Comparison of ENCODE assay signal across 9 cellular contexts in genomic region chr4:185730387-185730786, GRCh38.
DNase-seq lines count a peak whose midpoint lies in the region; ATAC-seq, FAIRE-seq and TF ChIP-seq lines count a peak whose summit lies in the region.
"Had no signal": no experiment of that assay in that cellular context is flagged by ENCODE, and none has a peak within 500 bp of the region (broad histone marks: within the 10 kb centered on the region; RNA-seq: fewer than 3 reads in every experiment).

No MANE protein-coding gene starts in this region.

- no peaks in the 10 kb centered on the region for H3K27me3 ChIP-seq in astrocyte (ENCODE audit: insufficient read depth, low read length)

- H3K27ac Mint-ChIP-seq in astrocyte (ENCODE audit: unreplicated experiment) (peak overlapping the region; percentile 90), natural killer cell (no peak overlapping the region)
- H3K27ac Mint-ChIP-seq: stimulated activated naive CD8-positive, alpha-beta T cell treated with anti-CD3 and anti-CD28 coated beads, Interleukin-15, Interleukin-2, amounts not matched to agents 100 ng/mL and 50 ng/mL, for 24 hours had no signal

- no peak overlapping the region for H3K4me3 Mint-ChIP-seq in astrocyte (ENCODE audit: unreplicated experiment)
- no peak overlapping the region for H3K4me3 Mint-ChIP-seq in natural killer cell
- H3K4me3 Mint-ChIP-seq: stimulated activated naive CD8-positive, alpha-beta T cell treated with anti-CD3 and anti-CD28 coated beads, Interleukin-15, Interleukin-2, amounts not matched to agents 100 ng/mL and 50 ng/mL, for 24 hours had no signal

- H3K27me3 Mint-ChIP-seq in astrocyte (ENCODE audit: low read depth, unreplicated experiment) (no peaks in the 10 kb centered on the region), natural killer cell (ENCODE audit: low read depth in 2 of 2) (peaks cover 17 to 25% of the 10 kb centered on the region in 2 donors)

- no peak overlapping the region for H3K4me3 ChIP-seq in astrocyte (ENCODE audit: insufficient read depth, low read depth, low read length)

- H3K79me2 ChIP-seq in astrocyte (ENCODE audit: insufficient read depth, low read length), result peaks cover 2% of the 10 kb centered on the region

- H3K9ac ChIP-seq in astrocyte (ENCODE audit: low read length), result no peak overlapping the region

- H3K4me2 ChIP-seq in astrocyte (ENCODE audit: low read length), result no peak overlapping the region

- H3K36me3 Mint-ChIP-seq in astrocyte (ENCODE audit: low read depth, unreplicated experiment) (peaks cover 26% of the 10 kb centered on the region), natural killer cell (no peaks in the 10 kb centered on the region)

- H3K9me3 Mint-ChIP-seq in astrocyte (ENCODE audit: unreplicated experiment) (peaks cover 3% of the 10 kb centered on the region), natural killer cell (peaks cover 0 to 2% of the 10 kb centered on the region in 2 donors)
- H3K9me3 Mint-ChIP-seq: stimulated activated naive CD8-positive, alpha-beta T cell treated with anti-CD3 and anti-CD28 coated beads, Interleukin-15, Interleukin-2, amounts not matched to agents 100 ng/mL and 50 ng/mL, for 24 hours had no signal

- H3K9me3 ChIP-seq in astrocyte (ENCODE audit: insufficient read depth, low read depth, low read length), result no peaks in the 10 kb centered on the region

- TF ChIP-seq CTCF in astrocyte (IDR thresholded peaks at IDR 0.05; ENCODE audit: insufficient read depth, low read depth, low read length) (no peak), natural killer cell (IDR thresholded peaks at IDR 0.05) (no peak)

- no peak for FAIRE-seq in astrocyte (lab: Jason Lieb, UNC)

- H3K4me1 ChIP-seq in astrocyte (ENCODE audit: insufficient read depth, low read length), result peaks cover 5% of the 10 kb centered on the region

- H3K4me1 Mint-ChIP-seq in astrocyte (ENCODE audit: low read depth, unreplicated experiment), result peaks cover 36% of the 10 kb centered on the region
- no peaks in the 10 kb centered on the region for H3K4me1 Mint-ChIP-seq in natural killer cell

- no peak overlapping the region for H2AFZ ChIP-seq in astrocyte (ENCODE audit: low read depth, low read length)

- no peaks in the 10 kb centered on the region for H4K20me1 ChIP-seq in astrocyte (ENCODE audit: insufficient read depth, low read length)

- peak; percentile 63 for DNase-seq in astrocyte (ENCODE audit: low read depth)
- peak; percentile 56 for DNase-seq in myocyte (ENCODE audit: low read depth)
- DNase-seq in NCI-H345 (lab: John Stamatoyannopoulos, UW), result no peak
- DNase-seq in NCI-H1048 (lab: John Stamatoyannopoulos, UW), result no peak
- no peak for DNase-seq in natural killer cell

- intact Hi-C loops in natural killer cell (cut with micrococcal nuclease), result no loop called here

- no peak overlapping the region for H3K27ac ChIP-seq in astrocyte (ENCODE audit: low read depth, low read length)

- ATAC-seq in GM19324 (IDR thresholded peaks at IDR 0.05; ENCODE audit: low FRiP score, unreplicated experiment) (peak; percentile 41), HG03135 (IDR thresholded peaks at IDR 0.05; ENCODE audit: unreplicated experiment) (peak; percentile 43), HG03045 (IDR thresholded peaks at IDR 0.05; ENCODE audit: unreplicated experiment) (no peak), natural killer cell (no peak)

- no peaks in the 10 kb centered on the region for H3K36me3 ChIP-seq in astrocyte (ENCODE audit: insufficient read depth, low read length)

Comparison
In these comparisons a context has a peak if more than half of its experiments do, and no peak if none do; other contexts are left out.
1. ATAC-seq: peak in GM19324 (single experiment) and HG03135 (single experiment); none in HG03045 (single experiment) and natural killer cell (0 of 3).
2. DNase-seq: peak in astrocyte (single experiment) and myocyte (single experiment); none in NCI-H345 (single experiment), NCI-H1048 (single experiment) and natural killer cell (single experiment).